ENCODE assay signal across 1 cellular context in genomic region chr17:74739227-74739831, GRCh38.
TF ChIP-seq lines count a peak whose summit lies in the region.

No MANE protein-coding gene starts in this region.

TF ChIP-seq in WTC11, 78 proteins besides CTCF, POLR2A, EP300 and RAD21 (continued from another document):
- no peak for TF ChIP-seq ERG (CRISPR knock-in tag; IDR thresholded peaks at IDR 0.05)
- TF ChIP-seq E2F1 (CRISPR knock-in tag; IDR thresholded peaks at IDR 0.05) = no peak
